In the genomic region with DNA sequence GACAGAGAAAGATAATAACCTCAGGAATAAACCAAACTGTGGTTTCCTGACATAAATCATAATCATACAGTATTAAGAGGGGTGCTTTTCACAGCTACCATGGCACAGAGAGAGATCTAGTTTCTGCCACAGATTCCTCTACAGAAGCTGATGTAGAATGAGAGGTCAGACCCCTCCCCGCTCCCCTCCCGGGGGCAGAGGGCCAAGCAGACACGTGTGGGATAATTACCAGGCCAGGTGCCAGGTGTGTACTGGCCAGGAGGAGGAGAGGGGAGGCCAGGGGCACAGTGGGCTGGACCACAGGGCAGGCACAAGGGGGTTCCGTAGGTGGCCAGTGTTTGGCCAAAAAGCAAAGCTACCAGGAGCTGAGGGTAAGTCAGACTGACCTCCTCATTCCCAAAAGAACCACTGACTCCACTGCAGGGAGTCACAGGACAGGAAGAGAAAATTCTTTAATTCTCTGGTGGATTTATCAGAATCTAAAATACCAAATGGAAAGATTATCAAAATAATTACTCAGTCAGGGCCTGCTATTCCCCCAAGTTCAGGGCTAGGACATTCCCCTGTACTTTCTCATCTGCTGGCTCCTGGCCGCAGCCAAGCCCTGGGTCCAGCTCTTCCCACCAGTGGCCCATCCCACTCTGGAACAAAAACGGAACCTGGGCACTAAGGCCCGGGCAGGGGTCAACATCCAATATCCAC, we compare ENCODE assay signal across 10 cellular contexts. TPM values are rescaled to one million over a fixed set of nuclear protein-coding genes. Genes with fewer than 3 reads are reported as not detected.
DNase-seq lines count a peak whose midpoint lies in the region; ATAC-seq and TF ChIP-seq lines count a peak whose summit lies in the region.
"Had no signal": no experiment of that assay in that cellular context is flagged by ENCODE, and none has a peak within 500 bp of the region (broad histone marks: within the 10 kb centered on the region; RNA-seq: fewer than 3 reads in every experiment).

No MANE protein-coding gene starts in this region.

- H2BK12ac ChIP-seq in neuronal stem cell (ENCODE audit: low read length), result no peak overlapping the region

- H3K27ac Mint-ChIP-seq in dendritic cell treated with granulocyte-macrophage colony-stimulating factor and Interleukin-4, amounts not matched to agents 40 ng/mL and 50 ng/mL, for 4 days, result peak overlapping the region; percentile 69
- peak overlapping the region in 1 of 7 donors; percentile 10 for H3K27ac Mint-ChIP-seq in CD14-positive monocyte

- no peaks in the 10 kb centered on the region for H3K79me1 ChIP-seq in neuronal stem cell (ENCODE audit: low read depth, low read length)

- H3K4me2 ChIP-seq in neuronal stem cell (ENCODE audit: insufficient read depth, low read length, poor library complexity, severe bottlenecking), result no peak overlapping the region

- WGBS in neuronal stem cell (ENCODE audit: extremely low coverage in 2 of 2, insufficient read length in 2 of 2, insufficient replicate concordance in 1 of 2), 2 donors, result no CpG with 5 or more reads among the region's 7 CpGs

- no peak overlapping the region for H3K4me3 ChIP-seq in MG63
- H3K4me3 ChIP-seq in neuronal stem cell (ENCODE audit: low read length in 2 of 2), result no peak overlapping the region

- DNase-seq in AG08396 (ENCODE audit: low spot score), result peak; percentile 82
- peak; percentile 72 for DNase-seq in MG63
- no peak for DNase-seq in neuronal stem cell (ENCODE audit: low spot score)
- DNase-seq in NCI-H1105 treated with DMSO at 0.1 percent for 48 hours (lab: John Stamatoyannopoulos, UW), result no peak
- no peak for DNase-seq in CD14-positive monocyte (ENCODE audit: low spot score)
- DNase-seq in G401 (ENCODE audit: low spot score), result no peak
- DNase-seq: erythroblast, Karpas-422 had no signal

- no peak overlapping the region for H3K23ac ChIP-seq in neuronal stem cell (ENCODE audit: low read depth, low read length, poor library complexity)

- H3K4ac ChIP-seq in neuronal stem cell (ENCODE audit: low read length), result no peak overlapping the region

- no peak for TF ChIP-seq CTCF in CD14-positive monocyte (IDR thresholded peaks at IDR 0.05)

- intact Hi-C loops in dendritic cell treated with granulocyte-macrophage colony-stimulating factor and Interleukin-4, amounts not matched to agents 40 ng/mL and 50 ng/mL, for 4 days (cut with micrococcal nuclease), result no loop called here
- intact Hi-C loops in CD14-positive monocyte (cut with micrococcal nuclease), result loop anchor here in 1 of 2 donors (5.0 kb wide), 1 partner anchor 46 kb away; a partner anchor contains a TSS

- peaks cover 25% of the 10 kb centered on the region for H3K36me3 Mint-ChIP-seq in dendritic cell treated with granulocyte-macrophage colony-stimulating factor and Interleukin-4, amounts not matched to agents 40 ng/mL and 50 ng/mL, for 4 days (ENCODE audit: low read depth)
- H3K36me3 Mint-ChIP-seq in CD14-positive monocyte, result peaks cover under 1 to 10% of the 10 kb centered on the region in 2 donors

- H3K36me3 ChIP-seq in MG63, result peaks cover 14% of the 10 kb centered on the region
- H3K36me3 ChIP-seq in neuronal stem cell (replicated peaks in 1 of 2; ENCODE audit: control insufficient read depth in 2 of 2, insufficient read depth in 2 of 2, low read length in 2 of 2), result no peaks in the 10 kb centered on the region

- H2BK15ac ChIP-seq in neuronal stem cell (ENCODE audit: low read length), result no peak overlapping the region

- H4K8ac ChIP-seq in neuronal stem cell (ENCODE audit: low read depth, low read length), result no peak overlapping the region

- peak overlapping the region; percentile 40 for H3K18ac ChIP-seq in neuronal stem cell (ENCODE audit: low read length)

- no peak overlapping the region for H4K91ac ChIP-seq in neuronal stem cell (ENCODE audit: low read depth, low read length, poor library complexity)

- in situ Hi-C loops in G401 (cut with HindIII; ENCODE audit: low sequenced_read_pairs), result no loop called here

- peaks cover 1 to 10% of the 10 kb centered on the region in 2 donors for H3K4me1 ChIP-seq in neuronal stem cell (ENCODE audit: control insufficient read depth in 2 of 2, insufficient read depth in 1 of 2, low read depth in 1 of 2, low read length in 2 of 2)

- H3K4me3 Mint-ChIP-seq in dendritic cell treated with granulocyte-macrophage colony-stimulating factor and Interleukin-4, amounts not matched to agents 40 ng/mL and 50 ng/mL, for 4 days, result no peak overlapping the region
- no peak overlapping the region for H3K4me3 Mint-ChIP-seq in CD14-positive monocyte

- H2BK5ac ChIP-seq in neuronal stem cell (ENCODE audit: low read length), result no peak overlapping the region

- no peaks in the 10 kb centered on the region for H3K27me3 Mint-ChIP-seq in dendritic cell treated with granulocyte-macrophage colony-stimulating factor and Interleukin-4, amounts not matched to agents 40 ng/mL and 50 ng/mL, for 4 days
- H3K27me3 Mint-ChIP-seq in CD14-positive monocyte (ENCODE audit: low read depth in 3 of 3), result peaks cover 0 to 3% (median 2%) of the 10 kb centered on the region in 3 donors

- no peak overlapping the region for H3K9ac ChIP-seq in neuronal stem cell (ENCODE audit: low read depth, low read length, poor library complexity)

- H3K9me3 Mint-ChIP-seq in dendritic cell treated with granulocyte-macrophage colony-stimulating factor and Interleukin-4, amounts not matched to agents 40 ng/mL and 50 ng/mL, for 4 days, result no peaks in the 10 kb centered on the region
- H3K9me3 Mint-ChIP-seq in CD14-positive monocyte, result peaks cover 0 to 2% (median 0%) of the 10 kb centered on the region in 7 donors

- no peak overlapping the region for H2AFZ ChIP-seq in neuronal stem cell (ENCODE audit: low read length)

- H3K9me3 ChIP-seq in MG63 (no peaks in the 10 kb centered on the region), neuronal stem cell (replicated peaks in 1 of 2; ENCODE audit: control insufficient read depth in 2 of 2, insufficient read depth in 1 of 2, low read depth in 1 of 2, low read length in 2 of 2) (no peaks in the 10 kb centered on the region)

- H2BK120ac ChIP-seq in neuronal stem cell (ENCODE audit: low read depth, low read length), result no peak overlapping the region

- H3K14ac ChIP-seq in neuronal stem cell (ENCODE audit: low read length), result no peak overlapping the region

- peaks cover 80% of the 10 kb centered on the region for H3K4me1 Mint-ChIP-seq in dendritic cell treated with granulocyte-macrophage colony-stimulating factor and Interleukin-4, amounts not matched to agents 40 ng/mL and 50 ng/mL, for 4 days (ENCODE audit: low read depth)
- peaks cover 56% of the 10 kb centered on the region for H3K4me1 Mint-ChIP-seq in CD14-positive monocyte

- no peaks in the 10 kb centered on the region for H3K27me3 ChIP-seq in MG63
- no peaks in the 10 kb centered on the region for H3K27me3 ChIP-seq in neuronal stem cell (ENCODE audit: control insufficient read depth in 3 of 3, insufficient read depth in 3 of 3, low read depth in 1 of 3, low read length in 3 of 3)

- no peak for ATAC-seq in HG03095 (IDR thresholded peaks at IDR 0.05; ENCODE audit: unreplicated experiment)

- no peak overlapping the region for H2AK5ac ChIP-seq in neuronal stem cell (ENCODE audit: low read depth, low read length)

- no peak overlapping the region for H3K27ac ChIP-seq in neuronal stem cell (replicated peaks; ENCODE audit: low read length)

RNA-seq across cellular contexts. Expression of a gene that starts 30.0 kb away (rescaled TPM):
- total RNA-seq in MG63 (2014; rRNA removed; shearing (Covaris generic); ENCODE audit: low replicate concordance), result 9.7 and 13.8 TPM in 2 replicates
- 9.9 TPM for polyA plus RNA-seq in neuronal stem cell (2013, experiment 1 of 2)
- 10.7 TPM for polyA plus RNA-seq in neuronal stem cell (2013, experiment 2 of 2)
- 1 to 10 TPM; 1.4 to 3.8 TPM for polyA plus RNA-seq in CD14-positive monocyte
- 14.7 and 16.3 TPM in 2 replicates for total RNA-seq in G401 (2014; rRNA removed; shearing (Covaris generic))

RNA-seq across cellular contexts. Expression of a gene that starts 44.6 kb away (rescaled TPM):
- 3.3 and 7.8 TPM in 2 replicates for total RNA-seq in MG63 (2014; rRNA removed; shearing (Covaris generic); ENCODE audit: low replicate concordance)
- polyA plus RNA-seq in neuronal stem cell (2013, experiment 1 of 2), result 4.5 TPM
- 4.3 TPM for polyA plus RNA-seq in neuronal stem cell (2013, experiment 2 of 2)
- under 1 TPM; 0.19 to 0.74 TPM for polyA plus RNA-seq in CD14-positive monocyte
- 2.8 and 5.4 TPM in 2 replicates for total RNA-seq in G401 (2014; rRNA removed; shearing (Covaris generic))

Comparison
In these comparisons a context has a peak if more than half of its experiments do, and no peak if none do; other contexts are left out.
1. DNase-seq: peak in AG08396 (single experiment) and MG63 (single experiment); none in neuronal stem cell (single experiment), NCI-H1105 treated with DMSO at 0.1 percent for 48 hours (single experiment), CD14-positive monocyte (single experiment) and G401 (single experiment).